11 cellular contexts compared by ENCODE assay signal in the genomic region with DNA sequence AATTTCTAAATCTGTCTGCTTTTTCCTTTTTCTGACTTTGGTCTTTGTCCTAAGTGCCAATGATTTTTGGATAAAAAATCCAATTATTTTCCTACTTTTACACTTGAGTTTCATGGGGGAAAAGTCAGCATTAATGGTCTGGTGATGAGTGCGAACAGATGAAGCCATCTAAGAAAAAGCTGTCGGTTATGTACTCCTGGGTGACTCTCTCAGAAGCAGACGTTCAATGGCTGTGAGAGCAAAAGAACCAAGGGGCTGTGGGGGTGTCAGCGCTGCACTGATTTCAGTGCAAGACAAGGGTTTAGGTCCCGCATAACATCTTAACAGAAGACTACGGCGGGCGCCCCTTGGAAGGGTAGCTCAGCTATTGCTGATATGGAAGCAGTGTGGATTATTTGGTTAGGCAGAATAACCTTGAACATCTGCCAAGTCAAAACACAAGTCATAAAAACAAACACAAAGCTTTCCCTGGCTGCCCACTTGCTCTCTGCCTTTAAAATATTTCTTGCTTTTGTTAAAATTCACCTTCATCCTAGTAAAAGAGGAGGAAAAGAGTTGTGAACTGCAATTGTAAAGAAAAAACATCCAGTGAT.
DNase-seq lines count a peak whose midpoint lies in the region; TF ChIP-seq lines count a peak whose summit lies in the region.
"Had no signal": no experiment of that assay in that cellular context is flagged by ENCODE, and none has a peak within 500 bp of the region (broad histone marks: within the 10 kb centered on the region; RNA-seq: fewer than 3 reads in every experiment).

No MANE protein-coding gene starts in this region.

- POLR2A ChIA-PET in HEK293 (lab: Yijun Ruan, JAX): no interaction called here

- DNase-seq in NCI-H69 (lab: John Stamatoyannopoulos, UW) (peak; percentile 70), esophagus muscularis mucosa (ENCODE audit: extremely low spot score) (no peak), ovary (peak; percentile 46 to 70 (median 51)), endodermal cell (no peak)
- DNase-seq in activated CD4-positive, alpha-beta T cell treated with anti-CD3 and anti-CD28 coated beads, Interleukin-2, amount 50 U/mL, for 1 hour: no peak
- DNase-seq in activated T-helper 1 cell treated with anti-CD3 and anti-CD28 coated beads, Interleukin-12 subunit alpha, Interleukin-12 subunit beta, Interleukin-2, Interleukin-4 antibody, amounts not matched to agents 30 ng/mL and 10 ng/mL and 1 ng/mL, durations not matched to agents 14 hours and 24 hours and 36 hours (ENCODE audit: low spot score): no peak
- DNase-seq: activated CD8-positive, alpha-beta memory T cell treated with anti-CD3 and anti-CD28 coated beads, Interleukin-2, amount 10 ng/mL, durations not matched to agents 7 days and 5 days; MM.1S; T1000; trophoblast cell had no signal

- H3K4me1 Mint-ChIP-seq in activated T-helper 1 cell treated with anti-CD3 and anti-CD28 coated beads, Interleukin-12 subunit alpha, Interleukin-12 subunit beta, Interleukin-2, Interleukin-4 antibody, amounts not matched to agents 30 ng/mL and 10 ng/mL and 1 ng/mL, durations not matched to agents 14 hours and 24 hours and 36 hours (ENCODE audit: low read depth): no peaks in the 10 kb centered on the region
- peaks cover 10% of the 10 kb centered on the region for H3K4me1 Mint-ChIP-seq in endodermal cell

- no peak overlapping the region for H3K4me3 Mint-ChIP-seq in activated T-helper 1 cell treated with anti-CD3 and anti-CD28 coated beads, Interleukin-12 subunit alpha, Interleukin-12 subunit beta, Interleukin-2, Interleukin-4 antibody, amounts not matched to agents 30 ng/mL and 10 ng/mL and 1 ng/mL, durations not matched to agents 14 hours and 24 hours and 36 hours
- H3K4me3 Mint-ChIP-seq in endodermal cell: no peak overlapping the region
- H3K4me3 Mint-ChIP-seq: activated CD8-positive, alpha-beta memory T cell treated with anti-CD3 and anti-CD28 coated beads, Interleukin-2, amount 10 ng/mL, durations not matched to agents 7 days and 5 days had no signal

- H3K4me3 ChIP-seq in HEK293 (ENCODE audit: low read depth, low read length) (no peak overlapping the region), esophagus muscularis mucosa (no peak overlapping the region), ovary (no peak overlapping the region), endodermal cell (ENCODE audit: low read length) (no peak overlapping the region)

- H3K9ac ChIP-seq in endodermal cell (ENCODE audit: extremely low read depth, low read length, poor library complexity, severe bottlenecking): no peak overlapping the region

- peaks cover 10% of the 10 kb centered on the region; the same call in 1 of the 2 replicates for H3K4me1 ChIP-seq in HEK293 (ENCODE audit: control insufficient read depth, insufficient read depth, low read length)
- H3K4me1 ChIP-seq in esophagus muscularis mucosa: peaks cover 39 to 66% (median 59%) of the 10 kb centered on the region in 4 donors
- H3K4me1 ChIP-seq in ovary (ENCODE audit: insufficient read depth): peaks cover 27% of the 10 kb centered on the region
- peaks cover 3% of the 10 kb centered on the region for H3K4me1 ChIP-seq in endodermal cell (ENCODE audit: control insufficient read depth, insufficient read depth, low read length)

- peaks cover 7% of the 10 kb centered on the region for H3K27me3 Mint-ChIP-seq in activated T-helper 1 cell treated with anti-CD3 and anti-CD28 coated beads, Interleukin-12 subunit alpha, Interleukin-12 subunit beta, Interleukin-2, Interleukin-4 antibody, amounts not matched to agents 30 ng/mL and 10 ng/mL and 1 ng/mL, durations not matched to agents 14 hours and 24 hours and 36 hours (ENCODE audit: insufficient read depth)
- H3K27me3 Mint-ChIP-seq in endodermal cell (ENCODE audit: insufficient read depth): no peaks in the 10 kb centered on the region

- H3K9me3 Mint-ChIP-seq in activated T-helper 1 cell treated with anti-CD3 and anti-CD28 coated beads, Interleukin-12 subunit alpha, Interleukin-12 subunit beta, Interleukin-2, Interleukin-4 antibody, amounts not matched to agents 30 ng/mL and 10 ng/mL and 1 ng/mL, durations not matched to agents 14 hours and 24 hours and 36 hours: no peaks in the 10 kb centered on the region
- H3K9me3 Mint-ChIP-seq in endodermal cell: no peaks in the 10 kb centered on the region

- H3K36me3 Mint-ChIP-seq in activated T-helper 1 cell treated with anti-CD3 and anti-CD28 coated beads, Interleukin-12 subunit alpha, Interleukin-12 subunit beta, Interleukin-2, Interleukin-4 antibody, amounts not matched to agents 30 ng/mL and 10 ng/mL and 1 ng/mL, durations not matched to agents 14 hours and 24 hours and 36 hours (ENCODE audit: low read depth): no peaks in the 10 kb centered on the region
- H3K36me3 Mint-ChIP-seq in endodermal cell (ENCODE audit: low read depth): peaks cover 11% of the 10 kb centered on the region
- H3K36me3 Mint-ChIP-seq: activated CD8-positive, alpha-beta memory T cell treated with anti-CD3 and anti-CD28 coated beads, Interleukin-2, amount 10 ng/mL, durations not matched to agents 7 days and 5 days had no signal

- no peak for TF ChIP-seq POLR2A in esophagus muscularis mucosa (IDR thresholded peaks at IDR 0.05; ENCODE audit: low read depth)
- no peak for TF ChIP-seq POLR2A in ovary (IDR thresholded peaks at IDR 0.05)

- H3K27me3 ChIP-seq in esophagus muscularis mucosa: no peaks in the 10 kb centered on the region
- no peaks in the 10 kb centered on the region for H3K27me3 ChIP-seq in ovary
- no peaks in the 10 kb centered on the region for H3K27me3 ChIP-seq in endodermal cell (ENCODE audit: control insufficient read depth, insufficient read depth, low read length, poor library complexity, severe bottlenecking)

- H3K9me3 ChIP-seq in HEK293 (ENCODE audit: control insufficient read depth, insufficient read depth, low read depth, low read length) (no peaks in the 10 kb centered on the region), esophagus muscularis mucosa (no peaks in the 10 kb centered on the region), ovary (no peaks in the 10 kb centered on the region), endodermal cell (ENCODE audit: control insufficient read depth, low read length) (no peaks in the 10 kb centered on the region)

- H3K36me3 ChIP-seq in HEK293 (ENCODE audit: control insufficient read depth in 2 of 2, insufficient read depth in 1 of 2, low read length in 2 of 2) (no peaks in the 10 kb centered on the region), esophagus muscularis mucosa (no peaks in the 10 kb centered on the region), ovary (no peaks in the 10 kb centered on the region), endodermal cell (ENCODE audit: control insufficient read depth, insufficient read depth, low read length) (peaks cover 4% of the 10 kb centered on the region)

- CTCF ChIA-PET in HEK293 (lab: Yijun Ruan, JAX): no interaction called here

- intact Hi-C loops in esophagus muscularis mucosa (cut with DNase I) (no loop called here), ovary (cut with DNase I) (loop anchor here in 2 of 4 donors (5.0 to 10.0 kb wide), 4 partner anchors 176 to 341 kb away; partner anchors contain the start of gene MAML3 (in 2 of the 2))
- intact Hi-C loops in activated T-helper 1 cell treated with anti-CD3 and anti-CD28 coated beads, Interleukin-12 subunit alpha, Interleukin-12 subunit beta, Interleukin-2, Interleukin-4 antibody, amounts not matched to agents 30 ng/mL and 10 ng/mL and 1 ng/mL, durations not matched to agents 14 hours and 24 hours and 36 hours (cut with micrococcal nuclease): no loop called here

- 68% methylated on average over 8 of the region's 8 CpGs for WGBS in esophagus muscularis mucosa
- WGBS in ovary, 3 donors: 6 to 25% (median 12%) methylated on average over 8 of the region's 8 CpGs
- WGBS in endodermal cell (ENCODE audit: insufficient coverage in 1 of 2, insufficient read length in 1 of 2), 2 experiments: 90 to 92% methylated on average over 5 to 8 of the region's 8 CpGs

- TF ChIP-seq EP300 in esophagus muscularis mucosa (IDR thresholded peaks at IDR 0.05) (no peak), ovary (IDR thresholded peaks at IDR 0.05) (no peak)

- H3K27ac Mint-ChIP-seq in activated T-helper 1 cell treated with anti-CD3 and anti-CD28 coated beads, Interleukin-12 subunit alpha, Interleukin-12 subunit beta, Interleukin-2, Interleukin-4 antibody, amounts not matched to agents 30 ng/mL and 10 ng/mL and 1 ng/mL, durations not matched to agents 14 hours and 24 hours and 36 hours: no peak overlapping the region
- H3K27ac Mint-ChIP-seq in endodermal cell: no peak overlapping the region
- H3K27ac Mint-ChIP-seq: activated CD8-positive, alpha-beta memory T cell treated with anti-CD3 and anti-CD28 coated beads, Interleukin-2, amount 10 ng/mL, durations not matched to agents 7 days and 5 days had no signal

- H3K27ac ChIP-seq in HEK293 (ENCODE audit: extremely low read depth, low read depth, low read length) (no peak overlapping the region), esophagus muscularis mucosa (replicated peaks in 1 of 4) (peak overlapping the region; percentile 81 to 87 (median 84)), ovary (peak overlapping the region in 1 of 2 donors; percentile 75), endodermal cell (ENCODE audit: low read depth, low read length) (no peak overlapping the region)

- TF ChIP-seq CTCF in HEK293 (tag by site-specific recombination; IDR thresholded peaks at IDR 0.05): no peak
- no peak for TF ChIP-seq CTCF in esophagus muscularis mucosa (IDR thresholded peaks at IDR 0.05)
- TF ChIP-seq CTCF in ovary (IDR thresholded peaks at IDR 0.05): no peak
- TF ChIP-seq CTCF in endodermal cell (conservative IDR thresholded peaks at IDR 0.05): no peak

TF ChIP-seq in HEK293, 187 proteins besides CTCF, POLR2A, EP300 and RAD21 (continues in another document):
- TF ChIP-seq ZNF639 (tag by site-specific recombination; IDR thresholded peaks at IDR 0.05) (no peak), OSR2 (tag by site-specific recombination; IDR thresholded peaks at IDR 0.05) (peak; percentile 63), ZNF37A (tag by site-specific recombination; IDR thresholded peaks at IDR 0.05) (no peak), ZNF335 (tag by site-specific recombination; conservative IDR thresholded peaks at IDR 0.05) (peak; percentile 53; the same call in 1 of the 2 replicates), KLF8 (tag by site-specific recombination; IDR thresholded peaks at IDR 0.05) (no peak)

Comparison
In these comparisons a context has a peak if more than half of its experiments do, and no peak if none do; other contexts are left out.
1. H3K27ac ChIP-seq: peak in esophagus muscularis mucosa (4 of 4); none in HEK293 (single experiment) and endodermal cell (single experiment).
2. DNase-seq: peak in NCI-H69 (single experiment) and ovary (5 of 5); none in esophagus muscularis mucosa (single experiment), activated CD4-positive, alpha-beta T cell treated with anti-CD3 and anti-CD28 coated beads, Interleukin-2, amount 50 U/mL, for 1 hour (single experiment), activated T-helper 1 cell treated with anti-CD3 and anti-CD28 coated beads, Interleukin-12 subunit alpha, Interleukin-12 subunit beta, Interleukin-2, Interleukin-4 antibody, amounts not matched to agents 30 ng/mL and 10 ng/mL and 1 ng/mL, durations not matched to agents 14 hours and 24 hours and 36 hours (single experiment) and endodermal cell (single experiment).